22 cellular contexts compared by ENCODE assay signal in genomic region chr2:187002242-187002641, GRCh38.
"Had no signal": no experiment of that assay in that cellular context is flagged by ENCODE, and none has a peak within 500 bp of the region (broad histone marks: within the 10 kb centered on the region; RNA-seq: fewer than 3 reads in every experiment).

No MANE protein-coding gene starts in this region.

- H3K4me2 ChIP-seq: neural progenitor cell had no signal

- H3K9me3 ChIP-seq: colonic mucosa, esophagus squamous epithelium, mucosa of descending colon, ovary, psoas muscle, sigmoid colon, suprapubic skin, transverse colon, vagina had no signal

- H3K4me1 ChIP-seq: colonic mucosa, esophagus squamous epithelium, neural progenitor cell, psoas muscle, sigmoid colon, suprapubic skin, transverse colon, vagina had no signal

- H2AFZ ChIP-seq: neural progenitor cell had no signal

- H3K27ac ChIP-seq: colonic mucosa, esophagus squamous epithelium, neural progenitor cell, ovary, psoas muscle, sigmoid colon, suprapubic skin, transverse colon, vagina had no signal

- H3K36me3 ChIP-seq: colonic mucosa, esophagus squamous epithelium, neural progenitor cell, ovary, sigmoid colon, suprapubic skin, transverse colon, vagina had no signal

- ATAC-seq: left lobe of liver; mucosa of descending colon; psoas muscle; stimulated activated memory B cell treated with anti-CD40 and anti-IgM and Interleukin-4, amounts not matched to agents 10 μg/mL and 1 μg/mL and 100 μg/mL, for 72 hours had no signal

- H3K4me3 ChIP-seq: colonic mucosa, lung, mucosa of descending colon, neural progenitor cell, ovary, psoas muscle, sigmoid colon, suprapubic skin, transverse colon, vagina had no signal

- H3K4me1 Mint-ChIP-seq: memory B cell; naive B cell; nephron; neural progenitor cell; stimulated activated memory B cell treated with anti-CD40 and anti-IgM and Interleukin-4, amounts not matched to agents 10 μg/mL and 1 μg/mL and 100 μg/mL, for 72 hours had no signal

- H3K4me3 Mint-ChIP-seq: memory B cell; naive B cell; nephron; neural progenitor cell; stimulated activated memory B cell treated with anti-CD40 and anti-IgM and Interleukin-4, amounts not matched to agents 10 μg/mL and 1 μg/mL and 100 μg/mL, for 72 hours; stimulated activated naive CD8-positive, alpha-beta T cell treated with anti-CD3 and anti-CD28 coated beads, Interleukin-15, Interleukin-2, amounts not matched to agents 100 ng/mL and 50 ng/mL, for 24 hours had no signal

- DNase-seq: colonic mucosa; dermis blood vessel endothelial cell; effector memory CD4-positive, alpha-beta T cell; erythroblast; esophagus squamous epithelium; mucosa of descending colon; naive B cell; ovary; psoas muscle; sigmoid colon; stimulated activated CD4-positive, alpha-beta T cell treated with anti-CD3 and anti-CD28 coated beads, Interleukin-2, amount 100 ng/mL, for 24 hours; stimulated activated CD4-positive, alpha-beta T cell treated with anti-CD3 and anti-CD28 coated beads, Interleukin-4, amount 100 ng/mL, for 24 hours; transverse colon had no signal

- H3K36me3 Mint-ChIP-seq: memory B cell; naive B cell; neural progenitor cell; stimulated activated memory B cell treated with anti-CD40 and anti-IgM and Interleukin-4, amounts not matched to agents 10 μg/mL and 1 μg/mL and 100 μg/mL, for 72 hours had no signal

- H3K27me3 Mint-ChIP-seq: memory B cell; naive B cell; stimulated activated memory B cell treated with anti-CD40 and anti-IgM and Interleukin-4, amounts not matched to agents 10 μg/mL and 1 μg/mL and 100 μg/mL, for 72 hours; stimulated activated naive CD8-positive, alpha-beta T cell treated with anti-CD3 and anti-CD28 coated beads, Interleukin-15, Interleukin-2, amounts not matched to agents 100 ng/mL and 50 ng/mL, for 24 hours had no signal

- H3K27me3 ChIP-seq: colonic mucosa, esophagus squamous epithelium, neural progenitor cell, sigmoid colon, suprapubic skin, transverse colon, vagina had no signal

- H3K27ac Mint-ChIP-seq: memory B cell; naive B cell; nephron; stimulated activated memory B cell treated with anti-CD40 and anti-IgM and Interleukin-4, amounts not matched to agents 10 μg/mL and 1 μg/mL and 100 μg/mL, for 72 hours; stimulated activated naive CD8-positive, alpha-beta T cell treated with anti-CD3 and anti-CD28 coated beads, Interleukin-15, Interleukin-2, amounts not matched to agents 100 ng/mL and 50 ng/mL, for 24 hours had no signal

- H3K9me3 Mint-ChIP-seq: memory B cell; neural progenitor cell; stimulated activated memory B cell treated with anti-CD40 and anti-IgM and Interleukin-4, amounts not matched to agents 10 μg/mL and 1 μg/mL and 100 μg/mL, for 72 hours; stimulated activated naive CD8-positive, alpha-beta T cell treated with anti-CD3 and anti-CD28 coated beads, Interleukin-15, Interleukin-2, amounts not matched to agents 100 ng/mL and 50 ng/mL, for 24 hours had no signal
